24 cellular contexts compared by ENCODE assay signal in the genomic region with DNA sequence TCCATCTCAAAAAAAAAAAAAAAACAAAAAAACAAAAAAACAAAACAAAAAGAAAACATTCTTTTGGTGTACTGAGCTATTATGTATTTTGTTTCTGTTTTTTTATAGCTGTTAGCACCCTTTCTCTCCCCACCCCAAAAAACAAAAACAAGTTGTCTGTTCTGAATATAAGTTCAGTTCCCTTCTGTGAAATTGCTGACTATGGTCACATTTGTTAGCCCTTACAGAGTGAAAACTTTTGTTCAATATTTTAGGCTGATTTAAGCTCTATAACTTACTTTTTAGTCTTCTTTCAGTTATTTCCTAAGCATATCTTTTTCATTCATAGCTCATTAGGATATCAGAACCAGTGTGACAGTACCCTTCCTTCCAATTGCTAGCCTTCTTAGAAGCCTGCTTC.
DNase-seq lines count a peak whose midpoint lies in the region; ATAC-seq, FAIRE-seq and TF ChIP-seq lines count a peak whose summit lies in the region.
"Had no signal": no experiment of that assay in that cellular context is flagged by ENCODE, and none has a peak within 500 bp of the region (broad histone marks: within the 10 kb centered on the region; RNA-seq: fewer than 3 reads in every experiment).

No MANE protein-coding gene starts in this region.

- H4K20me1 ChIP-seq in HepG2 (ENCODE audit: insufficient read depth, low read length) (no peaks in the 10 kb centered on the region), K562 (replicated peaks; ENCODE audit: control insufficient read depth, insufficient read depth, low read length) (no peaks in the 10 kb centered on the region)
- H4K20me1 ChIP-seq: BLaER1 had no signal

- TF ChIP-seq POLR2A in HepG2 (IDR thresholded peaks at IDR 0.05; ENCODE audit: insufficient read depth in 1 of 2, low read depth in 2 of 2, low read length in 2 of 2) (no peak), right lobe of liver (IDR thresholded peaks at IDR 0.05) (no peak), K562 (conservative IDR thresholded peaks at IDR 0.05) (no peak)

- H3K9me1 ChIP-seq in K562 (ENCODE audit: control insufficient read depth, insufficient read depth, low read length) = no peaks in the 10 kb centered on the region

- ATAC-seq in HepG2 = no peak
- no peak for ATAC-seq in right lobe of liver
- ATAC-seq in K562 = no peak
- no peak for ATAC-seq in HG03045 (IDR thresholded peaks at IDR 0.05; ENCODE audit: unreplicated experiment)
- ATAC-seq in GM21360 (IDR thresholded peaks at IDR 0.05; ENCODE audit: unreplicated experiment) = no peak
- ATAC-seq: GM12878 had no signal

- peaks cover 74% of the 10 kb centered on the region for H3K9me3 ChIP-seq in HepG2 (ENCODE audit: low read length)
- no peaks in the 10 kb centered on the region for H3K9me3 ChIP-seq in right lobe of liver
- no peaks in the 10 kb centered on the region for H3K9me3 ChIP-seq in K562 (replicated peaks; ENCODE audit: control insufficient read depth, insufficient read depth, low read depth, low read length)
- H3K9me3 ChIP-seq: BE2C, BLaER1 had no signal

- TF ChIP-seq CTCF in HepG2 (CRISPR knock-in tag; IDR thresholded peaks at IDR 0.05) (no peak), right lobe of liver (IDR thresholded peaks at IDR 0.05) (no peak), K562 (IDR thresholded peaks at IDR 0.05 in 2 of 3, conservative IDR thresholded peaks at IDR 0.05 in 1 of 3; ENCODE audit: insufficient read depth in 2 of 3, low read depth in 1 of 3, low read length in 3 of 3) (no peak)

- DNase-seq in HepG2 (ENCODE audit: low spot score) (no peak), right lobe of liver (no peak), K562 (ENCODE audit: extremely low read depth in 1 of 4, low spot score in 3 of 4) (no peak)
- DNase-seq: ACHN; BE2C; C1 segment of cervical spinal cord; CD4-positive, alpha-beta memory T cell; CD4-positive, CD25-positive, alpha-beta regulatory T cell; CD8-positive, alpha-beta memory T cell; COR-L47; DMS 273 treated with DMSO at 0.1 percent for 48 hours; DMS153; DMS53; DMS79; DND-41; EL; GDM1 had no signal

- intact Hi-C loops in HepG2 (cut with micrococcal nuclease; ENCODE audit: unreplicated experiment) (no loop called here), right lobe of liver (cut with DNase I) (no loop called here), K562 (cut with micrococcal nuclease) (no loop called here)

- in situ Hi-C loops in HepG2 (cut with HindIII; ENCODE audit: extremely low pct_ligation_motif_present, low pct_unique_long_range_greater_than_20kb) = no loop called here
- in situ Hi-C loops in K562 (cut with MboI) = no loop called here

- no peak overlapping the region for H3K4me3 ChIP-seq in HepG2 (replicated peaks in 1 of 3; ENCODE audit: insufficient read depth in 1 of 3, low read depth in 2 of 3, low read length in 3 of 3)
- H3K4me3 ChIP-seq in right lobe of liver = no peak overlapping the region
- no peak overlapping the region for H3K4me3 ChIP-seq in K562
- H3K4me3 ChIP-seq: BLaER1, GM12878 had no signal

- H3K36me3 ChIP-seq in HepG2 (replicated peaks in 1 of 2; ENCODE audit: control insufficient read depth in 1 of 2, insufficient read depth in 2 of 2, low read length in 2 of 2) (no peaks in the 10 kb centered on the region), right lobe of liver (no peaks in the 10 kb centered on the region), K562 (ENCODE audit: control insufficient read depth, insufficient read depth, low read length) (no peaks in the 10 kb centered on the region)
- H3K36me3 ChIP-seq: BE2C, BLaER1 had no signal

- no peak overlapping the region for H3K27ac ChIP-seq in HepG2 (ENCODE audit: extremely low read length, insufficient read depth, low read length)
- H3K27ac ChIP-seq in right lobe of liver = no peak overlapping the region
- H3K27ac ChIP-seq in K562 (ENCODE audit: extremely low read depth, low read depth, low read length) = no peak overlapping the region
- H3K27ac ChIP-seq: 22Rv1, BLaER1 had no signal

- no peak for FAIRE-seq in HepG2 (lab: Jason Lieb, UNC)
- FAIRE-seq in K562 (lab: Jason Lieb, UNC) = no peak
- FAIRE-seq: GM12878, GM12892, GM18507 had no signal

- CTCF ChIA-PET in HepG2 (lab: Yijun Ruan, JAX; ENCODE audit: low intra/inter-chr PET ratio, low total read pairs) = no interaction called here
- CTCF ChIA-PET in K562 (lab: Yijun Ruan, JAX; ENCODE audit: low intra/inter-chr PET ratio) = no interaction called here

- H3K4me1 ChIP-seq in HepG2 (ENCODE audit: insufficient read depth, low read length) = no peaks in the 10 kb centered on the region
- H3K4me1 ChIP-seq in right lobe of liver = no peaks in the 10 kb centered on the region
- H3K4me1 ChIP-seq in K562 (replicated peaks in 1 of 2; ENCODE audit: control insufficient read depth in 2 of 2, insufficient read depth in 2 of 2, low read length in 2 of 2) = no peaks in the 10 kb centered on the region
- H3K4me1 ChIP-seq: BE2C, BLaER1 had no signal

- H2AFZ ChIP-seq in HepG2 (ENCODE audit: low read length) = no peak overlapping the region
- H2AFZ ChIP-seq in K562 (ENCODE audit: low read depth, low read length) = no peak overlapping the region

- H3K4me2 ChIP-seq in HepG2 (ENCODE audit: low read depth, low read length) = no peak overlapping the region
- H3K4me2 ChIP-seq in K562 (ENCODE audit: insufficient read depth, low read length) = no peak overlapping the region
- H3K4me2 ChIP-seq: BLaER1 had no signal

- BruUV-seq in HepG2 (replicated peaks; lab: Mats Ljungman, UMichigan) = no TSS peak
- no TSS peak for BruUV-seq in K562 (replicated peaks; lab: Mats Ljungman, UMichigan)

- TF ChIP-seq RAD21 in HepG2 (CRISPR knock-in tag; IDR thresholded peaks at IDR 0.05) (no peak), K562 (CRISPR knock-in tag; conservative IDR thresholded peaks at IDR 0.05 in 1 of 2, IDR thresholded peaks at IDR 0.05 in 1 of 2) (no peak)

- TF ChIP-seq EP300 in HepG2 (IDR thresholded peaks at IDR 0.05; ENCODE audit: low read depth in 2 of 2, low read length in 2 of 2) = no peak
- no peak for TF ChIP-seq EP300 in HepG2 (CRISPR knock-in tag; IDR thresholded peaks at IDR 0.05; ENCODE audit: borderline replicate concordance)
- TF ChIP-seq EP300 in K562 (IDR thresholded peaks at IDR 0.05; ENCODE audit: low read length) = no peak

- H3K79me2 ChIP-seq in HepG2 (ENCODE audit: insufficient read depth, low read length) (no peaks in the 10 kb centered on the region), K562 (ENCODE audit: control insufficient read depth, insufficient read depth, low read length) (no peaks in the 10 kb centered on the region)

- H3K9ac ChIP-seq in HepG2 (ENCODE audit: insufficient read depth, low read depth, low read length) (no peak overlapping the region), K562 (ENCODE audit: insufficient read depth in 1 of 2, low read depth in 2 of 2, low read length in 2 of 2) (no peak overlapping the region)
- H3K9ac ChIP-seq: BLaER1 had no signal

- H3K27me3 ChIP-seq in HepG2 (ENCODE audit: control insufficient read depth in 1 of 2, insufficient read depth in 2 of 2, low read length in 2 of 2) (no peaks in the 10 kb centered on the region), right lobe of liver (no peaks in the 10 kb centered on the region), K562 (ENCODE audit: control insufficient read depth in 2 of 2, insufficient read depth in 2 of 2, low read length in 2 of 2) (no peaks in the 10 kb centered on the region)
- H3K27me3 ChIP-seq: BE2C, BLaER1 had no signal

- POLR2A ChIA-PET in HepG2 (lab: Yijun Ruan, JAX) (no interaction called here), K562 (lab: Yijun Ruan, JAX) (no interaction called here)

TF ChIP-seq in HepG2, 621 proteins besides CTCF, POLR2A, EP300 and RAD21 (continues in another document):
- TF ChIP-seq LCORL (IDR thresholded peaks at IDR 0.05) = no peak
- no peak for TF ChIP-seq LCORL (CRISPR knock-in tag; IDR thresholded peaks at IDR 0.05)
- no peak for TF ChIP-seq ZNF335 (CRISPR knock-in tag; IDR thresholded peaks at IDR 0.05)
- TF ChIP-seq, protein P1, sequence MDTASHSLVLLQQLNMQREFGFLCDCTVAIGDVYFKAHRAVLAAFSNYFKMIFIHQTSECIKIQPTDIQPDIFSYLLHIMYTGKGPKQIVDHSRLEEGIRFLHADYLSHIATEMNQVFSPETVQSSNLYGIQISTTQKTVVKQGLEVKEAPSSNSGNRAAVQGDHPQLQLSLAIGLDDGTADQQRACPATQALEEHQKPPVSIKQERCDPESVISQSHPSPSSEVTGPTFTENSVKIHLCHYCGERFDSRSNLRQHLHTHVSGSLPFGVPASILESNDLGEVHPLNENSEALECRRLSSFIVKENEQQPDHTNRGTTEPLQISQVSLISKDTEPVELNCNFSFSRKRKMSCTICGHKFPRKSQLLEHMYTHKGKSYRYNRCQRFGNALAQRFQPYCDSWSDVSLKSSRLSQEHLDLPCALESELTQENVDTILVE (CRISPR knock-in tag; IDR thresholded peaks at IDR 0.05) = no peak
- no peak for TF ChIP-seq ZNF136 (CRISPR knock-in tag; IDR thresholded peaks at IDR 0.05; ENCODE audit: low read depth)
- peak; percentile 63 for TF ChIP-seq MAFF (IDR thresholded peaks at IDR 0.05; ENCODE audit: low read depth, low read length)
- no peak for TF ChIP-seq HNRNPUL1 (IDR thresholded peaks at IDR 0.05; ENCODE audit: low read depth, low read length)

TF ChIP-seq in K562, 482 proteins besides CTCF, POLR2A, EP300 and RAD21:
- TF ChIP-seq MAFF (IDR thresholded peaks at IDR 0.05; ENCODE audit: low read length) (peak; percentile 41), NR1H2 (CRISPR knock-in tag; IDR thresholded peaks at IDR 0.05) (no peak), ZFP1 (CRISPR knock-in tag; IDR thresholded peaks at IDR 0.05) (no peak), MAFK (IDR thresholded peaks at IDR 0.05; ENCODE audit: low read length) (peak; percentile 33; the same call in 1 of the 2 replicates), ZNF316 (IDR thresholded peaks at IDR 0.05) (peak; percentile 47; the same call in 1 of the 2 replicates)
